In the genomic region with DNA sequence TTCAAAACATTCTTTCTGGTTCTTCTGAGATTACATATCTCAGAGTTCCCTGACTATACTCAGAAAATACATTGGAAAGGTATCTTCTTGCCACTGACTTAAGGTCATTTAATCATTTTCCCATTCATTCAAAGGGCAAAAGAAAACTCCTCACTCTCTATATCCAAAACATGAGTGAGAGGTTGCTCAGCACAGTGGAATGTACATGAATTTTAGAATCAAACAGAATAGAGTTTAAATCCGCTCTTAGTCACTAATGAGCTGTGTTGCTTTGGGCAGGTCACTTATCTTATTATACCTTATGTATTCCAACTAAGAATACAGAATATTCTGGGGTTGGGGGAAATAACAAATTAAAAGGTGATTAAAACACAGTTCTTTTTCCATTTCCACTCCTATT, we compare ENCODE assay signal across 22 cellular contexts.
DNase-seq lines count a peak whose midpoint lies in the region; ATAC-seq and TF ChIP-seq lines count a peak whose summit lies in the region.
"Had no signal": no experiment of that assay in that cellular context is flagged by ENCODE, and none has a peak within 500 bp of the region (broad histone marks: within the 10 kb centered on the region; RNA-seq: fewer than 3 reads in every experiment).

No MANE protein-coding gene starts in this region.

- H3K4me2 ChIP-seq in IMR-90 (ENCODE audit: low read depth, low read length) = no peak overlapping the region
- H3K4me2 ChIP-seq: A549, KMS-11 had no signal

- H3K18ac ChIP-seq in IMR-90 (ENCODE audit: low read depth, low read length) = no peak overlapping the region

- no peak overlapping the region for H2BK15ac ChIP-seq in IMR-90 (ENCODE audit: low read depth, low read length)

- no CpG with 5 or more reads among the region's 1 CpG for WGBS in IMR-90 (ENCODE audit: extremely low coverage in 2 of 2, insufficient read length in 1 of 2), 2 experiments

- no peak overlapping the region for H2AFZ ChIP-seq in IMR-90 (replicated peaks; ENCODE audit: low read length, poor library complexity)

- H3K4me3 ChIP-seq in IMR-90 (ENCODE audit: insufficient read depth, low read depth, low read length) = no peak overlapping the region
- H3K4me3 ChIP-seq: A549 had no signal

- no peaks in the 10 kb centered on the region for H3K36me3 ChIP-seq in IMR-90 (ENCODE audit: control insufficient read depth, insufficient read depth, low read length)

- no peak for TF ChIP-seq RAD21 in IMR-90 (IDR thresholded peaks at IDR 0.05; ENCODE audit: low read length)

- no peak overlapping the region for H2BK5ac ChIP-seq in IMR-90 (ENCODE audit: low read depth, low read length, poor library complexity, severe bottlenecking)

- CTCF ChIA-PET in IMR-90 (lab: Yijun Ruan, JAX) = no interaction called here

- H3K4me3 Mint-ChIP-seq in naive thymus-derived CD8-positive, alpha-beta T cell = no peak overlapping the region
- H3K4me3 Mint-ChIP-seq: CD8-positive, alpha-beta T cell; IgD-negative memory B cell had no signal

- H3K4ac ChIP-seq in IMR-90 (ENCODE audit: low read depth, low read length) = no peak overlapping the region

- BruUV-seq in IMR-90 (replicated peaks; lab: Mats Ljungman, UMichigan) = no TSS peak

- H3K4me1 ChIP-seq in IMR-90 (ENCODE audit: control insufficient read depth, insufficient read depth, low read length) = no peaks in the 10 kb centered on the region
- H3K4me1 ChIP-seq in foreskin keratinocyte = no peaks in the 10 kb centered on the region
- H3K4me1 ChIP-seq: A549, Caco-2 had no signal

- POLR2A ChIA-PET in IMR-90 (lab: Charles Lee; ENCODE audit: unreplicated experiment) = no interaction called here
- POLR2A ChIA-PET in naive thymus-derived CD8-positive, alpha-beta T cell (lab: Charles Lee) = no interaction called here

- no peak overlapping the region for H4K91ac ChIP-seq in IMR-90 (ENCODE audit: insufficient read depth, low read depth, low read length)

- H3K4me1 Mint-ChIP-seq in naive thymus-derived CD8-positive, alpha-beta T cell = no peaks in the 10 kb centered on the region
- H3K4me1 Mint-ChIP-seq: IgD-negative memory B cell had no signal

- no peaks in the 10 kb centered on the region for H3K9me3 ChIP-seq in IMR-90 (ENCODE audit: control insufficient read depth, insufficient read depth, low read length)
- H3K9me3 ChIP-seq: A549, Caco-2 had no signal

- no peaks in the 10 kb centered on the region for H4K20me1 ChIP-seq in IMR-90 (ENCODE audit: insufficient read depth, low read length)

- no peak overlapping the region for H3K23ac ChIP-seq in IMR-90 (ENCODE audit: low read depth, low read length)

- no peak overlapping the region for H4K8ac ChIP-seq in IMR-90 (ENCODE audit: low read depth in 2 of 2, low read length in 2 of 2)

- TF ChIP-seq CTCF in IMR-90 (conservative IDR thresholded peaks at IDR 0.05; ENCODE audit: low read depth, low read length) = no peak
- TF ChIP-seq CTCF in foreskin keratinocyte (conservative IDR thresholded peaks at IDR 0.05) = no peak

- intact Hi-C loops in IMR-90 (cut with micrococcal nuclease) = no loop called here

- H3K27me3 Mint-ChIP-seq in naive thymus-derived CD8-positive, alpha-beta T cell = peaks cover 1 to 14% (median 3%) of the 10 kb centered on the region in 5 donors

- H2BK20ac ChIP-seq in IMR-90 (ENCODE audit: low read depth, low read length) = no peak overlapping the region

- H3K79me1 ChIP-seq in IMR-90 (ENCODE audit: low read depth in 1 of 2, low read length in 2 of 2) = no peaks in the 10 kb centered on the region

- H3K27ac ChIP-seq in IMR-90 (ENCODE audit: insufficient read depth, low read length) (no peak overlapping the region), foreskin keratinocyte (no peak overlapping the region)
- H3K27ac ChIP-seq: A549, KMS-11, RWPE1 had no signal

- no peak overlapping the region for H3K27ac Mint-ChIP-seq in naive thymus-derived CD8-positive, alpha-beta T cell
- H3K27ac Mint-ChIP-seq: CD8-positive, alpha-beta T cell; IgD-negative memory B cell had no signal

- no peak overlapping the region for H3K9ac ChIP-seq in IMR-90 (ENCODE audit: low read depth, low read length)
- H3K9ac ChIP-seq: KMS-11 had no signal

- in situ Hi-C loops in IMR-90 (cut with MboI; ENCODE audit: low sequenced_read_pairs) = no loop called here

- H3K27me3 ChIP-seq in IMR-90 (ENCODE audit: control insufficient read depth, insufficient read depth, low read length) (no peaks in the 10 kb centered on the region), foreskin keratinocyte (no peaks in the 10 kb centered on the region)

- H2AK5ac ChIP-seq in IMR-90 (ENCODE audit: low read depth, low read length) = no peak overlapping the region

- H3K14ac ChIP-seq in IMR-90 (replicated peaks; ENCODE audit: low read depth, low read length) = no peak overlapping the region

- dilution Hi-C loops in IMR-90 (cut with HindIII; ENCODE audit: low sequenced_read_pairs, unreplicated experiment) = no loop called here

- H2AK9ac ChIP-seq in IMR-90 (replicated peaks; ENCODE audit: low read depth, low read length, poor library complexity) = no peak overlapping the region

- H3K9me1 ChIP-seq in IMR-90 (ENCODE audit: insufficient read depth, low read length) = no peaks in the 10 kb centered on the region

- peak; percentile 3 for DNase-seq in IMR-90
- peak; percentile 21 for DNase-seq in astrocyte of the hippocampus (ENCODE audit: low read depth, low spot score)
- DNase-seq in foreskin keratinocyte = peak in 1 of 2 donors; percentile 47
- no peak for DNase-seq in SIG-M5 treated with dmso at 0.1 percent for 504 hours (lab: John Stamatoyannopoulos, UW; ENCODE audit: unreplicated experiment)
- DNase-seq in naive thymus-derived CD8-positive, alpha-beta T cell = no peak
- DNase-seq: C1 segment of cervical spinal cord; Caco-2; CD8-positive, alpha-beta T cell; NCI-H1048; NCI-H1417 treated with DMSO at 0.1 percent for 48 hours; NCI-H1694 treated with DMSO at 0.1 percent for 48 hours; NCI-H2081; NCI-H510A; NCI-H69; SHP77 had no signal

- no peaks in the 10 kb centered on the region for H3K9me3 Mint-ChIP-seq in naive thymus-derived CD8-positive, alpha-beta T cell
- H3K9me3 Mint-ChIP-seq: CD8-positive, alpha-beta T cell had no signal

- H2BK120ac ChIP-seq in IMR-90 (ENCODE audit: low read depth, low read length) = no peak overlapping the region

- no peaks in the 10 kb centered on the region for H3K36me3 Mint-ChIP-seq in naive thymus-derived CD8-positive, alpha-beta T cell
- H3K36me3 Mint-ChIP-seq: CD8-positive, alpha-beta T cell; IgD-negative memory B cell had no signal

- no peak overlapping the region for H3K56ac ChIP-seq in IMR-90 (ENCODE audit: extremely low read depth, insufficient read depth, low read length)

- H4K5ac ChIP-seq in IMR-90 (ENCODE audit: low read depth, low read length) = no peak overlapping the region

- ATAC-seq in IMR-90 (ENCODE audit: low read depth) = no peak
- ATAC-seq in foreskin keratinocyte = peak; percentile 42
- no peak for ATAC-seq in naive thymus-derived CD8-positive, alpha-beta T cell
- no peak for ATAC-seq in HG03342 (IDR thresholded peaks at IDR 0.05; ENCODE audit: unreplicated experiment)
- ATAC-seq in HG03045 (IDR thresholded peaks at IDR 0.05; ENCODE audit: unreplicated experiment) = no peak
- ATAC-seq: A549; CD8-positive, alpha-beta T cell; Panc1 had no signal

- TF ChIP-seq POLR2A in IMR-90 (IDR thresholded peaks at IDR 0.05; ENCODE audit: low read depth, low read length) = no peak

TF ChIP-seq in IMR-90, 13 proteins besides CTCF, POLR2A, EP300 and RAD21:
- TF ChIP-seq FOS (IDR thresholded peaks at IDR 0.05; ENCODE audit: low read depth, low read length) (no peak), CHD1 (IDR thresholded peaks at IDR 0.05; ENCODE audit: low read depth, low read length) (no peak), RFX5 (IDR thresholded peaks at IDR 0.05; ENCODE audit: low read depth, low read length) (no peak), MXI1 (IDR thresholded peaks at IDR 0.05; ENCODE audit: borderline replicate concordance, low read depth, low read length) (no peak), MAZ (IDR thresholded peaks at IDR 0.05; ENCODE audit: borderline replicate concordance, low read depth, low read length) (no peak), USF2 (IDR thresholded peaks at IDR 0.05; ENCODE audit: low read depth, low read length) (no peak), MAFK (IDR thresholded peaks at IDR 0.05; ENCODE audit: low read depth, low read length) (no peak), CEBPB (IDR thresholded peaks at IDR 0.05; ENCODE audit: low read depth, low read length) (no peak), NFE2L2 (IDR thresholded peaks at IDR 0.05; ENCODE audit: low read depth, low read length) (no peak), SMC3 (IDR thresholded peaks at IDR 0.05; ENCODE audit: low read depth, low read length) (no peak), BHLHE40 (IDR thresholded peaks at IDR 0.05; ENCODE audit: low read depth, low read length) (no peak), RCOR1 (IDR thresholded peaks at IDR 0.05; ENCODE audit: insufficient replicate concordance, low read length) (no peak)
- TF ChIP-seq, protein P1, sequence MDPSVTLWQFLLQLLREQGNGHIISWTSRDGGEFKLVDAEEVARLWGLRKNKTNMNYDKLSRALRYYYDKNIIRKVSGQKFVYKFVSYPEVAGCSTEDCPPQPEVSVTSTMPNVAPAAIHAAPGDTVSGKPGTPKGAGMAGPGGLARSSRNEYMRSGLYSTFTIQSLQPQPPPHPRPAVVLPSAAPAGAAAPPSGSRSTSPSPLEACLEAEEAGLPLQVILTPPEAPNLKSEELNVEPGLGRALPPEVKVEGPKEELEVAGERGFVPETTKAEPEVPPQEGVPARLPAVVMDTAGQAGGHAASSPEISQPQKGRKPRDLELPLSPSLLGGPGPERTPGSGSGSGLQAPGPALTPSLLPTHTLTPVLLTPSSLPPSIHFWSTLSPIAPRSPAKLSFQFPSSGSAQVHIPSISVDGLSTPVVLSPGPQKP (IDR thresholded peaks at IDR 0.05; ENCODE audit: borderline replicate concordance, low read depth, low read length) = no peak

Comparison
In these comparisons a context has a peak if more than half of its experiments do, and no peak if none do; other contexts are left out.
1. DNase-seq: peak in IMR-90 (single experiment) and astrocyte of the hippocampus (single experiment); none in SIG-M5 treated with dmso at 0.1 percent for 504 hours (single experiment) and naive thymus-derived CD8-positive, alpha-beta T cell (0 of 10).